ENCODE assay signal across 8 cellular contexts in genomic region chr19:15222738-15223648, GRCh38. TPM values are rescaled to one million over a fixed set of nuclear protein-coding genes. Genes with fewer than 3 reads are reported as not detected.
A peak's percentile ranks its signal among the peaks of the same experiment; 100 is the strongest.
DNase-seq lines count a peak whose midpoint lies in the region; ATAC-seq and TF ChIP-seq lines count a peak whose summit lies in the region.

No MANE protein-coding gene starts in this region.

- H3K4me2 ChIP-seq in BLaER1 treated with 17β-estradiol and CSF1 and Interleukin-3, amounts not matched to agents 10 nM and 100 nM: peak overlapping the region; percentile 92 to 100 (median 99)

- no peaks in the 10 kb centered on the region for H3K9me3 ChIP-seq in BLaER1 treated with 17β-estradiol and CSF1 and Interleukin-3, amounts not matched to agents 10 nM and 100 nM (replicated peaks in 1 of 11)
- H3K9me3 ChIP-seq in esophagus muscularis mucosa (no peaks in the 10 kb centered on the region), mucosa of rectum (ENCODE audit: control insufficient read depth in 2 of 2, low read length in 2 of 2) (no peaks in the 10 kb centered on the region)

- ATAC-seq in GM21360 (IDR thresholded peaks at IDR 0.05; ENCODE audit: unreplicated experiment): peak; percentile 74
- peak; percentile 86 to 95 for ATAC-seq in activated T-cell treated with anti-CD3 and anti-CD28 coated beads, Interleukin-2, amount 50 U/mL, for 72 hours (replicated peaks in 1 of 2)

- H3K27ac ChIP-seq in BLaER1 treated with 17β-estradiol and CSF1 and Interleukin-3, amounts not matched to agents 10 nM and 100 nM: peak overlapping the region in 7 of 11 experiments; percentile 10 to 76 (median 34); a peak in 10 of 22 replicates
- peak overlapping the region; percentile 59 to 74 (median 67) for H3K27ac ChIP-seq in esophagus muscularis mucosa (replicated peaks in 1 of 4)
- no peak overlapping the region for H3K27ac ChIP-seq in mucosa of rectum (ENCODE audit: low read depth in 2 of 2, low read length in 2 of 2)

- H3K4me1 ChIP-seq in BLaER1 treated with 17β-estradiol and CSF1 and Interleukin-3, amounts not matched to agents 10 nM and 100 nM: peaks cover 14 to 26% (median 17%) of the 10 kb centered on the region in 10 experiments
- H3K4me1 ChIP-seq in esophagus muscularis mucosa (peaks cover 16 to 20% (median 17%) of the 10 kb centered on the region in 4 donors), mucosa of rectum (ENCODE audit: control insufficient read depth in 2 of 2, insufficient read depth in 2 of 2, low read length in 2 of 2) (peaks cover 4 to 9% of the 10 kb centered on the region in 2 donors)

- intact Hi-C loops in esophagus muscularis mucosa (cut with DNase I): no loop called here

- TF ChIP-seq CTCF in esophagus muscularis mucosa (IDR thresholded peaks at IDR 0.05): no peak

- peak overlapping the region; percentile 62 to 83 for H3K4me3 Mint-ChIP-seq in activated T-cell treated with anti-CD3 and anti-CD28 coated beads, Interleukin-2, amount 50 U/mL, for 72 hours

- 2% methylated on average over 48 of the region's 48 CpGs for WGBS in esophagus muscularis mucosa

- no peaks in the 10 kb centered on the region for H3K36me3 Mint-ChIP-seq in activated T-cell treated with anti-CD3 and anti-CD28 coated beads, Interleukin-2, amount 50 U/mL, for 72 hours (ENCODE audit: insufficient read depth in 2 of 2)

- peak overlapping the region; percentile 47 to 77 (median 66) for H3K4me3 ChIP-seq in BLaER1 treated with 17β-estradiol and CSF1 and Interleukin-3, amounts not matched to agents 10 nM and 100 nM
- peak overlapping the region; percentile 60 for H3K4me3 ChIP-seq in Jurkat, Clone E6-1 (ENCODE audit: low read length)
- peak overlapping the region; percentile 68 to 74 (median 72) for H3K4me3 ChIP-seq in esophagus muscularis mucosa
- H3K4me3 ChIP-seq in mucosa of rectum (ENCODE audit: low read length in 2 of 2): peak overlapping the region; percentile 63 to 66

- peak overlapping the region; percentile 53 to 79 (median 71) for H3K9ac ChIP-seq in BLaER1 treated with 17β-estradiol and CSF1 and Interleukin-3, amounts not matched to agents 10 nM and 100 nM
- no peak overlapping the region for H3K9ac ChIP-seq in mucosa of rectum (ENCODE audit: low read depth in 1 of 2, low read length in 2 of 2)

- DNase-seq in Jurkat, Clone E6-1 (ENCODE audit: low read depth, low spot score): peak; percentile 93
- peak; percentile 78 to 83 for DNase-seq in activated T-cell treated with anti-CD3 and anti-CD28 coated beads, Interleukin-2, amount 50 U/mL, for 72 hours
- peak; percentile 95 for DNase-seq in esophagus muscularis mucosa (ENCODE audit: extremely low spot score)
- peak; percentile 33 to 59 for DNase-seq in stimulated activated CD8-positive, alpha-beta memory T cell treated with anti-CD3 and anti-CD28 coated beads, Interleukin-4, amount 100 ng/mL, for 4 hours (ENCODE audit: low read depth in 2 of 2, low spot score in 1 of 2)

- 0 out of 22 replicates have a peak, but pooled peaks cover 0 to 4% (median 0%) of the 10 kb centered on the region in 11 experiments for H4K20me1 ChIP-seq in BLaER1 treated with 17β-estradiol and CSF1 and Interleukin-3, amounts not matched to agents 10 nM and 100 nM

- H3K27me3 Mint-ChIP-seq in activated T-cell treated with anti-CD3 and anti-CD28 coated beads, Interleukin-2, amount 50 U/mL, for 72 hours (ENCODE audit: low read depth): peaks cover 35% of the 10 kb centered on the region

- no peak overlapping the region for H3K27ac Mint-ChIP-seq in activated T-cell treated with anti-CD3 and anti-CD28 coated beads, Interleukin-2, amount 50 U/mL, for 72 hours

- no peak for TF ChIP-seq POLR2A in esophagus muscularis mucosa (IDR thresholded peaks at IDR 0.05; ENCODE audit: low read depth)

- no peaks in the 10 kb centered on the region for H3K9me3 Mint-ChIP-seq in activated T-cell treated with anti-CD3 and anti-CD28 coated beads, Interleukin-2, amount 50 U/mL, for 72 hours

- no peak for TF ChIP-seq EP300 in esophagus muscularis mucosa (IDR thresholded peaks at IDR 0.05)

- no peaks in the 10 kb centered on the region for H3K36me3 ChIP-seq in BLaER1 treated with 17β-estradiol and CSF1 and Interleukin-3, amounts not matched to agents 10 nM and 100 nM
- no peaks in the 10 kb centered on the region for H3K36me3 ChIP-seq in esophagus muscularis mucosa
- H3K36me3 ChIP-seq in mucosa of rectum (ENCODE audit: control insufficient read depth in 2 of 2, insufficient read depth in 2 of 2, low read length in 2 of 2): no peaks in the 10 kb centered on the region

- peaks cover 19% of the 10 kb centered on the region for H3K4me1 Mint-ChIP-seq in activated T-cell treated with anti-CD3 and anti-CD28 coated beads, Interleukin-2, amount 50 U/mL, for 72 hours (ENCODE audit: low read depth)

- H3K27me3 ChIP-seq in BLaER1 treated with 17β-estradiol and CSF1 and Interleukin-3, amounts not matched to agents 10 nM and 100 nM: no peaks in the 10 kb centered on the region
- no peaks in the 10 kb centered on the region for H3K27me3 ChIP-seq in esophagus muscularis mucosa
- H3K27me3 ChIP-seq in mucosa of rectum (ENCODE audit: control insufficient read depth in 2 of 2, insufficient read depth in 2 of 2, low read length in 2 of 2): peaks cover 7 to 11% of the 10 kb centered on the region in 2 donors

TF ChIP-seq in PFSK-1, 5 proteins besides CTCF, POLR2A, EP300 and RAD21:
- TF ChIP-seq POLR2AphosphoS5 (IDR thresholded peaks at IDR 0.05; ENCODE audit: low read depth, low read length) (peak; percentile 21; the same call in 1 of the 2 replicates), REST (IDR thresholded peaks at IDR 0.05; ENCODE audit: insufficient read depth in 1 of 2, low read depth in 2 of 2, low read length in 2 of 2) (no peak), TAF1 (IDR thresholded peaks at IDR 0.05; ENCODE audit: borderline replicate concordance, insufficient read depth, low read length) (no peak), SIN3A (IDR thresholded peaks at IDR 0.05; ENCODE audit: borderline replicate concordance, insufficient read depth, low read length) (no peak)

RNA-seq across cellular contexts. Expression of gene EPHX3, which starts 9.3 kb away (rescaled TPM):
- polyA plus RNA-seq in Jurkat, Clone E6-1 (2012; ENCODE audit: insufficient read depth, insufficient read length): 0.49 TPM
- polyA plus RNA-seq in PFSK-1 (2012; ENCODE audit: insufficient read length, low read depth): 0.21 TPM
- under 1 TPM; 0.16 to 0.62 TPM for total RNA-seq in activated T-cell treated with anti-CD3 and anti-CD28 coated beads, Interleukin-2, amount 50 U/mL, for 72 hours
- 1 to 10 TPM in 1 of 4 donors, not detected in 3; 1.6 TPM for total RNA-seq in esophagus muscularis mucosa

RNA-seq across cellular contexts. Expression of gene NOTCH3, which starts 22.2 kb away (rescaled TPM):
- 18.3 TPM for polyA plus RNA-seq in Jurkat, Clone E6-1 (2012; ENCODE audit: insufficient read depth, insufficient read length)
- 45.7 TPM for polyA plus RNA-seq in PFSK-1 (2012; ENCODE audit: insufficient read length, low read depth)
- under 1 TPM; 0.02 TPM for total RNA-seq in activated T-cell treated with anti-CD3 and anti-CD28 coated beads, Interleukin-2, amount 50 U/mL, for 72 hours
- total RNA-seq in esophagus muscularis mucosa: 10 to 100 TPM; 19.9 to 78.7 (median 49.1) TPM

Comparison
In these comparisons a context has a peak if more than half of its experiments do, and no peak if none do; other contexts are left out.
1. H3K27ac ChIP-seq: peak in BLaER1 treated with 17β-estradiol and CSF1 and Interleukin-3, amounts not matched to agents 10 nM and 100 nM (7 of 11) and esophagus muscularis mucosa (4 of 4); none in mucosa of rectum (0 of 2).
2. H3K9ac ChIP-seq: peak in BLaER1 treated with 17β-estradiol and CSF1 and Interleukin-3, amounts not matched to agents 10 nM and 100 nM (11 of 11); none in mucosa of rectum (0 of 2).
3. RNA of gene NOTCH3, which starts 22.2 kb away (total RNA-seq): 19.9 to 78.7 TPM in esophagus muscularis mucosa; 0.02 TPM in activated T-cell treated with anti-CD3 and anti-CD28 coated beads, Interleukin-2, amount 50 U/mL, for 72 hours; every median in the first group is over 10 times any median in the second.
4. Peak in every context shown above with its lines, with median percentiles within 50 percentile points of each other: H3K4me3 ChIP-seq and DNase-seq.